29 cellular contexts compared by ENCODE assay signal in genomic region chr4:144592264-144592663, GRCh38. TPM values are rescaled to one million over a fixed set of nuclear protein-coding genes. Genes with fewer than 3 reads are reported as not detected.
"Had no signal": no experiment of that assay in that cellular context is flagged by ENCODE, and none has a peak within 500 bp of the region (broad histone marks: within the 10 kb centered on the region; RNA-seq: fewer than 3 reads in every experiment).

No MANE protein-coding gene starts in this region.

- ATAC-seq: gastrocnemius medialis; naive thymus-derived CD4-positive, alpha-beta T cell; sciatic nerve; stimulated activated naive CD8-positive, alpha-beta T cell treated with anti-CD3 and anti-CD28 coated beads, Interleukin-15, amount 100 ng/mL, for 72 hours had no signal

- H3K4me1 ChIP-seq: gastrocnemius medialis, left lung, neural progenitor cell, prostate gland, suprapubic skin, upper lobe of right lung, uterus had no signal

- FAIRE-seq: colon, islet of Langerhans had no signal

- DNase-seq: effector CD8-positive, alpha-beta T cell; endodermal cell; gastrocnemius medialis; heart left ventricle; left cardiac atrium; left lung; mammary epithelial cell; mesendoderm; midbrain; naive thymus-derived CD4-positive, alpha-beta T cell; stimulated activated CD4-positive, alpha-beta T cell treated with anti-CD3 and anti-CD28 coated beads, Interleukin-12 subunit alpha, Interleukin-12 subunit beta, amount 100 ng/mL, for 4 hours; stimulated activated CD4-positive, alpha-beta T cell treated with anti-CD3 and anti-CD28 coated beads, Interleukin-1b, Interleukin-23, amount 100 ng/mL, for 48 hours; stimulated activated CD4-positive, alpha-beta T cell treated with anti-CD3 and anti-CD28 coated beads, Interleukin-4, amount 100 ng/mL, for 1 hour; stimulated activated CD8-positive, alpha-beta memory T cell treated with anti-CD3 and anti-CD28 coated beads, Interleukin-4, amount 100 ng/mL, for 48 hours; stimulated activated naive CD4-positive, alpha-beta T cell; stimulated activated naive CD8-positive, alpha-beta T cell treated with anti-CD3 and anti-CD28 coated beads, Interleukin-15, amount 100 ng/mL, for 72 hours; transverse colon; upper lobe of right lung; uterus had no signal

- H3K27me3 ChIP-seq: esophagus muscularis mucosa, gastrocnemius medialis, heart left ventricle, hepatocyte, left lung, neural progenitor cell, right atrium auricular region, suprapubic skin, transverse colon, upper lobe of right lung, uterus had no signal

- H3K4me3 ChIP-seq: esophagus muscularis mucosa, gastrocnemius medialis, heart left ventricle, hepatocyte, left lung, neural progenitor cell, prostate gland, right atrium auricular region, smooth muscle cell, suprapubic skin, transverse colon, upper lobe of right lung, uterus had no signal

- H3K36me3 ChIP-seq: esophagus muscularis mucosa, gastrocnemius medialis, heart left ventricle, left lung, neural progenitor cell, prostate gland, right atrium auricular region, suprapubic skin, transverse colon, upper lobe of right lung, uterus had no signal

- H3K27ac ChIP-seq: esophagus muscularis mucosa, gastrocnemius medialis, heart left ventricle, hepatocyte, left lung, neural progenitor cell, prostate gland, right atrium auricular region, suprapubic skin, upper lobe of right lung, uterus had no signal

- H3K9me3 ChIP-seq: gastrocnemius medialis, left lung, prostate gland, suprapubic skin, transverse colon, upper lobe of right lung, uterus had no signal

RNA-seq across cellular contexts. Expression of gene HHIP, which starts 53.7 kb away (rescaled TPM):
- polyA plus RNA-seq: naive thymus-derived CD4-positive, alpha-beta T cell had no signal
